1 cellular context compared by ENCODE assay signal in genomic region chr20:41330343-41330720, GRCh38.
TF ChIP-seq lines count a peak whose summit lies in the region.

No MANE protein-coding gene starts in this region.

TF ChIP-seq in IMR-90, 13 proteins besides CTCF, POLR2A, EP300 and RAD21:
- TF ChIP-seq BHLHE40 (IDR thresholded peaks at IDR 0.05; ENCODE audit: low read depth, low read length) (peak; percentile 57; the same call in 1 of the 2 replicates), MAZ (IDR thresholded peaks at IDR 0.05; ENCODE audit: borderline replicate concordance, low read depth, low read length) (no peak), RCOR1 (IDR thresholded peaks at IDR 0.05; ENCODE audit: insufficient replicate concordance, low read length) (peak; percentile 54), CEBPB (IDR thresholded peaks at IDR 0.05; ENCODE audit: low read depth, low read length) (no peak)
